ENCODE assay signal across 3 cellular contexts in the genomic region with DNA sequence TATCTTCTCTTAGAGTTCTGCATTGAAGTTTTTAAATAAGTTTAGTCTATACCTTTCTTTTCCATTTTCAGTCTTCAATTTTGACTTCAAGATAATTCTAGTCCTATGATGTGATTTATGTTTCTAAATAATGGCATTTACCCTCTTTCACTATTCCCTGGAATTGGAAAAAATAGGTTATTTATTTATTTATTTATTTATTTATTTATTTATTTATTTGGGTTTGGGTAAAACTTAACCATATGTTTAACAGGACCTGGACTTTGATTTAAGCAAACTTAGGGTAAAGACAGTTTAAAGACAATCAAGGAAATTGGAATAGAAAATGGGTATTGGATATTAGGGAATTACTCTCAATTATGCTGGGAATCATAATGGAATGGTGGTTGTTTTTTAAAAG.
TF ChIP-seq lines count a peak whose summit lies in the region.

No MANE protein-coding gene starts in this region.

TF ChIP-seq in A549, 52 proteins besides CTCF, POLR2A, EP300 and RAD21 (continued from another document):
- TF ChIP-seq, protein P1, sequence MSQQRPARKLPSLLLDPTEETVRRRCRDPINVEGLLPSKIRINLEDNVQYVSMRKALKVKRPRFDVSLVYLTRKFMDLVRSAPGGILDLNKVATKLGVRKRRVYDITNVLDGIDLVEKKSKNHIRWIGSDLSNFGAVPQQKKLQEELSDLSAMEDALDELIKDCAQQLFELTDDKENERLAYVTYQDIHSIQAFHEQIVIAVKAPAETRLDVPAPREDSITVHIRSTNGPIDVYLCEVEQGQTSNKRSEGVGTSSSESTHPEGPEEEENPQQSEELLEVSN (IDR thresholded peaks at IDR 0.05; ENCODE audit: borderline replicate concordance, low read depth): no peak
- TF ChIP-seq ZC3H11A (IDR thresholded peaks at IDR 0.05) (peak; percentile 74), ZFP36 (IDR thresholded peaks at IDR 0.05; ENCODE audit: borderline replicate concordance, partially characterized antibody) (no peak), POLR2AphosphoS2 (conservative IDR thresholded peaks at IDR 0.05; ENCODE audit: low read length) (no peak)
TF ChIP-seq in A549: peak in this region for 1.

TF ChIP-seq in HCT116, 20 proteins besides CTCF, POLR2A, EP300 and RAD21 (continued from another document):
- TF ChIP-seq, protein P2, sequence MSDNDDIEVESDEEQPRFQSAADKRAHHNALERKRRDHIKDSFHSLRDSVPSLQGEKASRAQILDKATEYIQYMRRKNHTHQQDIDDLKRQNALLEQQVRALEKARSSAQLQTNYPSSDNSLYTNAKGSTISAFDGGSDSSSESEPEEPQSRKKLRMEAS (IDR thresholded peaks at IDR 0.05): no peak

TF ChIP-seq in endothelial cell of umbilical vein, 7 proteins besides CTCF, POLR2A, EP300 and RAD21 (continued from another document):
- TF ChIP-seq, protein P2 (IDR thresholded peaks at IDR 0.05; ENCODE audit: insufficient read depth, insufficient read length): no peak
- TF ChIP-seq POLR2AphosphoS5 (IDR thresholded peaks at IDR 0.05; ENCODE audit: insufficient read depth, low read depth, low read length) (no peak), JUN (IDR thresholded peaks at IDR 0.05; ENCODE audit: borderline replicate concordance, insufficient read depth, insufficient read length, low read depth) (no peak), GATA2 (IDR thresholded peaks at IDR 0.05; ENCODE audit: insufficient read depth, insufficient read length, low read depth, low read length) (no peak)
TF ChIP-seq in endothelial cell of umbilical vein: peak in this region for 0.
